9 cellular contexts compared by ENCODE assay signal in genomic region chr1:2415801-2416208, GRCh38. TPM values are rescaled to one million over a fixed set of nuclear protein-coding genes. Genes with fewer than 3 reads are reported as not detected.
DNase-seq lines count a peak whose midpoint lies in the region; ATAC-seq and TF ChIP-seq lines count a peak whose summit lies in the region.
"Had no signal": no experiment of that assay in that cellular context is flagged by ENCODE, and none has a peak within 500 bp of the region (broad histone marks: within the 10 kb centered on the region; RNA-seq: fewer than 3 reads in every experiment).

No MANE protein-coding gene starts in this region.

- no peaks in the 10 kb centered on the region for H3K36me3 ChIP-seq in urinary bladder (ENCODE audit: insufficient read depth)
- H3K36me3 ChIP-seq in aorta (ENCODE audit: control insufficient read depth in 1 of 2, insufficient read depth in 2 of 2, low read length in 1 of 2) = no peaks in the 10 kb centered on the region

- H3K4me3 ChIP-seq in urinary bladder (ENCODE audit: low read depth, low read length) (no peak overlapping the region), aorta (ENCODE audit: low read length in 2 of 2) (no peak overlapping the region)
- H3K4me3 ChIP-seq: lung had no signal

- H3K36me3 Mint-ChIP-seq in activated CD4-positive, alpha-beta T cell treated with anti-CD3 and anti-CD28 coated beads, Interleukin-2, amount 10 ng/mL, durations not matched to agents 24 days and 14 days (ENCODE audit: low read depth) = peaks cover 2% of the 10 kb centered on the region

- H3K4me1 ChIP-seq in foreskin keratinocyte = peaks cover 8% of the 10 kb centered on the region
- no peaks in the 10 kb centered on the region for H3K4me1 ChIP-seq in urinary bladder (ENCODE audit: insufficient read depth)
- no peaks in the 10 kb centered on the region for H3K4me1 ChIP-seq in aorta (ENCODE audit: control insufficient read depth in 1 of 2, insufficient read depth in 2 of 2, low read length in 2 of 2)

- DNase-seq in activated gamma-delta T cell treated with Interleukin-2 at 50 U/mL for 16 hours (peak; percentile 54), activated gamma-delta T cell (lab: John Stamatoyannopoulos, UW) (no peak), foreskin keratinocyte (peak in 1 of 2 donors; percentile 36), SKM-1 (lab: John Stamatoyannopoulos, UW; ENCODE audit: unreplicated experiment) (no peak), aorta (no peak)
- peak; percentile 86 for DNase-seq in activated CD4-positive, alpha-beta T cell treated with anti-CD3 and anti-CD28 coated beads, Interleukin-2, amount 10 ng/mL, durations not matched to agents 24 days and 14 days

- no peaks in the 10 kb centered on the region for H3K27me3 ChIP-seq in foreskin keratinocyte
- H3K27me3 ChIP-seq in aorta (ENCODE audit: control insufficient read depth in 1 of 2, insufficient read depth in 2 of 2, low read length in 1 of 2) = no peaks in the 10 kb centered on the region

- H3K9me3 Mint-ChIP-seq in activated CD4-positive, alpha-beta T cell treated with anti-CD3 and anti-CD28 coated beads, Interleukin-2, amount 10 ng/mL, durations not matched to agents 24 days and 14 days = no peaks in the 10 kb centered on the region

- H3K9me3 ChIP-seq in aorta (ENCODE audit: control insufficient read depth, low read length) = no peaks in the 10 kb centered on the region

- intact Hi-C loops in activated CD4-positive, alpha-beta T cell treated with anti-CD3 and anti-CD28 coated beads, Interleukin-2, amount 10 ng/mL, durations not matched to agents 24 days and 14 days (cut with micrococcal nuclease) = loop anchor here (10.0 kb wide), 1 partner anchor 1209 kb away; the partner anchor contains the start of gene TPRG1L
- intact Hi-C loops in aorta (cut with DNase I) = loop anchor here in 1 of 2 donors (2.0 to 5.0 kb wide), 2 partner anchors 133 to 371 kb away; no protein-coding TSS in a partner anchor

- TF ChIP-seq CTCF in foreskin keratinocyte (conservative IDR thresholded peaks at IDR 0.05) = peak; percentile 29

- H3K4me3 Mint-ChIP-seq in activated CD4-positive, alpha-beta T cell treated with anti-CD3 and anti-CD28 coated beads, Interleukin-2, amount 10 ng/mL, durations not matched to agents 24 days and 14 days = peak overlapping the region; percentile 88

- 63% methylated on average over 19 of the region's 19 CpGs for WGBS in urinary bladder
- 69 to 78% methylated on average over 19 of the region's 19 CpGs for WGBS in aorta, 2 donors

- peak overlapping the region; percentile 92 for H3K27ac Mint-ChIP-seq in activated CD4-positive, alpha-beta T cell treated with anti-CD3 and anti-CD28 coated beads, Interleukin-2, amount 10 ng/mL, durations not matched to agents 24 days and 14 days

- peaks cover 30% of the 10 kb centered on the region for H3K4me1 Mint-ChIP-seq in activated CD4-positive, alpha-beta T cell treated with anti-CD3 and anti-CD28 coated beads, Interleukin-2, amount 10 ng/mL, durations not matched to agents 24 days and 14 days

- peak; percentile 10 for ATAC-seq in foreskin keratinocyte
- no peak for ATAC-seq in aorta (ENCODE audit: low FRiP score)
- no peak for ATAC-seq in HG03439 (IDR thresholded peaks at IDR 0.05; ENCODE audit: unreplicated experiment)

- H3K27ac ChIP-seq in foreskin keratinocyte (no peak overlapping the region), urinary bladder (ENCODE audit: low read depth) (peak overlapping the region; percentile 85), aorta (ENCODE audit: low read depth in 1 of 2, low read length in 2 of 2) (no peak overlapping the region)

- H3K27me3 Mint-ChIP-seq in activated CD4-positive, alpha-beta T cell treated with anti-CD3 and anti-CD28 coated beads, Interleukin-2, amount 10 ng/mL, durations not matched to agents 24 days and 14 days = no peaks in the 10 kb centered on the region

RNA-seq across cellular contexts. Expression of gene PEX10, which starts 3.4 kb away (rescaled TPM):
- 22.3 and 24.2 TPM in 2 replicates for total RNA-seq in activated CD4-positive, alpha-beta T cell treated with anti-CD3 and anti-CD28 coated beads, Interleukin-2, amount 10 ng/mL, durations not matched to agents 24 days and 14 days
- total RNA-seq in foreskin keratinocyte = 28.5 and 31.1 TPM in 2 replicates
- polyA plus RNA-seq in foreskin keratinocyte = 27.1 and 27.7 TPM in 2 replicates
- 13.9 TPM for total RNA-seq in urinary bladder
- polyA plus RNA-seq in urinary bladder = 22.9 TPM
- 10 to 100 TPM in 1 of 2 donors, 1 to 10 TPM in 1; 9.8 to 13.1 TPM for total RNA-seq in aorta
- 10 to 100 TPM in 1 of 2 donors, 1 to 10 TPM in 1; 4.0 to 15.3 TPM for polyA plus RNA-seq in aorta

RNA-seq across cellular contexts. Expression of gene RER1, which starts 24.2 kb away (rescaled TPM):
- 164 and 171 TPM in 2 replicates for total RNA-seq in activated CD4-positive, alpha-beta T cell treated with anti-CD3 and anti-CD28 coated beads, Interleukin-2, amount 10 ng/mL, durations not matched to agents 24 days and 14 days
- total RNA-seq in foreskin keratinocyte (140 and 161 TPM in 2 replicates), urinary bladder (48.1 TPM), aorta (10 to 100 TPM; 91.0 to 99.8 TPM)
- polyA plus RNA-seq in foreskin keratinocyte (205 and 223 TPM in 2 replicates), urinary bladder (79.0 TPM), aorta (10 to 100 TPM; 41.1 to 75.8 TPM)

RNA-seq across cellular contexts. Expression of gene MORN1, which starts 24.5 kb away (rescaled TPM):
- 9.0 and 11.1 TPM in 2 replicates for total RNA-seq in activated CD4-positive, alpha-beta T cell treated with anti-CD3 and anti-CD28 coated beads, Interleukin-2, amount 10 ng/mL, durations not matched to agents 24 days and 14 days
- total RNA-seq in foreskin keratinocyte = 5.3 and 5.9 TPM in 2 replicates
- polyA plus RNA-seq in foreskin keratinocyte = 2.1 and 2.2 TPM in 2 replicates
- total RNA-seq in urinary bladder = 11.1 TPM
- polyA plus RNA-seq in urinary bladder = 4.7 TPM
- total RNA-seq in aorta = 10 to 100 TPM in 1 of 2 donors, 1 to 10 TPM in 1; 4.7 to 12.0 TPM
- 1 to 10 TPM in 1 of 2 donors, under 1 TPM in 1; 0.50 to 9.0 TPM for polyA plus RNA-seq in aorta

Comparison
In these comparisons a context has a peak if more than half of its experiments do, and no peak if none do; other contexts are left out.
1. DNase-seq: peak in activated gamma-delta T cell treated with Interleukin-2 at 50 U/mL for 16 hours (single experiment) and activated CD4-positive, alpha-beta T cell treated with anti-CD3 and anti-CD28 coated beads, Interleukin-2, amount 10 ng/mL, durations not matched to agents 24 days and 14 days (single experiment); none in activated gamma-delta T cell (single experiment), SKM-1 (single experiment) and aorta (0 of 2).